In genomic region chr11:130122141-130122575, GRCh38 we compare ENCODE assay signal across 13 cellular contexts. TPM values are rescaled to one million over a fixed set of nuclear protein-coding genes. Genes with fewer than 3 reads are reported as not detected.
DNase-seq lines count a peak whose midpoint lies in the region; ATAC-seq, FAIRE-seq and TF ChIP-seq lines count a peak whose summit lies in the region.
"Had no signal": no experiment of that assay in that cellular context is flagged by ENCODE, and none has a peak within 500 bp of the region (broad histone marks: within the 10 kb centered on the region; RNA-seq: fewer than 3 reads in every experiment).

No MANE protein-coding gene starts in this region.

- dilution Hi-C loops in endothelial cell of umbilical vein (cut with MboI; ENCODE audit: extremely low pct_ligation_motif_present, low sequenced_read_pairs), result no loop called here

- H3K4me3 ChIP-seq in endothelial cell of umbilical vein (replicated peaks in 1 of 3; ENCODE audit: insufficient read depth in 1 of 3, low read depth in 1 of 3, low read length in 3 of 3), result peak overlapping the region in 1 of 3 experiments; percentile 6
- H3K4me3 ChIP-seq: thyroid gland had no signal

- no peaks in the 10 kb centered on the region for H3K9me1 ChIP-seq in endothelial cell of umbilical vein (replicated peaks; ENCODE audit: control insufficient read depth, extremely low read depth, insufficient read depth, low read length)

- no TSS peak for BruUV-seq in endothelial cell of umbilical vein (replicated peaks; lab: Mats Ljungman, UMichigan)

- H3K9ac ChIP-seq in endothelial cell of umbilical vein (replicated peaks; ENCODE audit: extremely low read depth, insufficient read depth, low read length), result peak overlapping the region; percentile 45

- intact Hi-C loops in endothelial cell of umbilical vein (cut with micrococcal nuclease), result loop anchor here (1.0 kb wide), 3 partner anchors 53 to 119 kb away; partner anchors contain the start of gene APLP2

- H3K9me3 Mint-ChIP-seq in T-cell, result no peaks in the 10 kb centered on the region

- H3K4me3 Mint-ChIP-seq in T-cell, result peak overlapping the region in 2 of 3 donors; percentile 13 to 53

- DNase-seq in NOMO-1 treated with DMSO at 0.1 percent for 48 hours (lab: John Stamatoyannopoulos, UW; ENCODE audit: unreplicated experiment), result peak; percentile 23
- no peak for DNase-seq in NOMO-1 treated with dmso at 0.1 percent for 144 hours (lab: John Stamatoyannopoulos, UW; ENCODE audit: unreplicated experiment)
- peak in 1 of 34 experiments; percentile 20 for DNase-seq in T-cell
- peak; percentile 81 for DNase-seq in endothelial cell of umbilical vein (ENCODE audit: low read depth, low spot score)
- DNase-seq in stimulated activated CD4-positive, alpha-beta T cell treated with anti-CD3 and anti-CD28 coated beads, Interleukin-2, amount 100 ng/mL, for 48 hours, result peak; percentile 10 to 25
- no peak for DNase-seq in HCEC 1CT
- no peak for DNase-seq in NCI-H524 treated with DMSO at 0.1 percent for 48 hours (lab: John Stamatoyannopoulos, UW)
- DNase-seq: DMS79, NCI-H1930, thyroid gland had no signal

- POLR2A ChIA-PET in T-cell (lab: Charles Lee), result interaction anchor here in 1 of 2 donors (0.5 kb wide), 1 partner anchor 124 kb away, joined by 5 read pairs; no protein-coding TSS in a partner anchor
- POLR2A ChIA-PET in endothelial cell of umbilical vein (lab: Charles Lee), result interaction anchor here (0.7 to 3.3 kb wide), 5 partner anchors 27 to 167 kb away, joined by 3 to 11 read pairs (median 3); partner anchors contain the start of genes APLP2 and PRDM10

- peaks cover 31% of the 10 kb centered on the region for H3K36me3 Mint-ChIP-seq in T-cell

- CTCF ChIA-PET in T-cell (lab: Charles Lee) (interaction anchor here in 1 of 2 donors (0.7 kb wide), 1 partner anchor 10 kb away, joined by 3 read pairs; no protein-coding TSS in a partner anchor), endothelial cell of umbilical vein (lab: Charles Lee) (interaction anchor here (0.6 to 2.4 kb wide), 13 partner anchors 10 to 199 kb away, joined by 3 to 34 read pairs (median 4); partner anchors contain the start of gene PRDM10)

- peak overlapping the region in 1 of 2 donors; percentile 84 for H3K27ac Mint-ChIP-seq in T-cell

- H3K4me2 ChIP-seq in endothelial cell of umbilical vein (ENCODE audit: insufficient read depth, low read length), result peak overlapping the region; percentile 68

- H3K27ac ChIP-seq in endothelial cell of umbilical vein (ENCODE audit: insufficient read depth, low read depth, low read length), result peak overlapping the region; percentile 84
- H3K27ac ChIP-seq: 22Rv1 had no signal

- no peak for TF ChIP-seq CTCF in endothelial cell of umbilical vein (IDR thresholded peaks at IDR 0.05; ENCODE audit: extremely low read depth in 1 of 2, insufficient read depth in 1 of 2, low read depth in 1 of 2, low read length in 2 of 2)

- no peaks in the 10 kb centered on the region for H3K27me3 ChIP-seq in endothelial cell of umbilical vein (ENCODE audit: control insufficient read depth in 2 of 2, insufficient read depth in 2 of 2, low read length in 2 of 2)
- H3K27me3 ChIP-seq: thyroid gland had no signal

- H3K79me2 ChIP-seq in endothelial cell of umbilical vein (ENCODE audit: control insufficient read depth, insufficient read depth, low read length), result peaks cover 61% of the 10 kb centered on the region

- H3K9me3 ChIP-seq in endothelial cell of umbilical vein (replicated peaks; ENCODE audit: control insufficient read depth, insufficient read depth, low read length), result no peaks in the 10 kb centered on the region
- H3K9me3 ChIP-seq: thyroid gland had no signal

- no peaks in the 10 kb centered on the region for H4K20me1 ChIP-seq in endothelial cell of umbilical vein (replicated peaks; ENCODE audit: control insufficient read depth, extremely low read depth, insufficient read depth, low read length)

- H3K4me1 Mint-ChIP-seq in T-cell, result peaks cover 41 to 53% (median 45%) of the 10 kb centered on the region in 3 donors

- H3K4me1 ChIP-seq in endothelial cell of umbilical vein (ENCODE audit: control insufficient read depth, extremely low read depth, insufficient read depth, low read length), result peaks cover 66% of the 10 kb centered on the region

- no peaks in the 10 kb centered on the region for H3K27me3 Mint-ChIP-seq in T-cell

- ATAC-seq in T-cell (replicated peaks in 1 of 4), result no peak
- no peak for ATAC-seq in HG03097 (IDR thresholded peaks at IDR 0.05; ENCODE audit: low FRiP score, unreplicated experiment)

- no peak overlapping the region for H2AFZ ChIP-seq in endothelial cell of umbilical vein (ENCODE audit: low read depth, low read length)

- no peak for TF ChIP-seq POLR2A in endothelial cell of umbilical vein (IDR thresholded peaks at IDR 0.05; ENCODE audit: low read depth, low read length)

- peaks cover 12 to 17% of the 10 kb centered on the region in 2 experiments for H3K36me3 ChIP-seq in endothelial cell of umbilical vein (ENCODE audit: control insufficient read depth in 2 of 2, extremely low read depth in 1 of 2, insufficient read depth in 2 of 2, low read length in 2 of 2)

- peak; percentile 91 for FAIRE-seq in endothelial cell of umbilical vein (lab: Jason Lieb, UNC)

TF ChIP-seq in endothelial cell of umbilical vein, 7 proteins besides CTCF, POLR2A, EP300 and RAD21:
- TF ChIP-seq POLR2AphosphoS5 (IDR thresholded peaks at IDR 0.05; ENCODE audit: insufficient read depth, low read depth, low read length) (peak; percentile 52), JUN (IDR thresholded peaks at IDR 0.05; ENCODE audit: borderline replicate concordance, insufficient read depth, insufficient read length, low read depth) (peak; percentile 62), GATA2 (IDR thresholded peaks at IDR 0.05; ENCODE audit: insufficient read depth, insufficient read length, low read depth, low read length) (peak; percentile 84), EZH2 (IDR thresholded peaks at IDR 0.05; ENCODE audit: borderline replicate concordance, low read depth, low read length, severe bottlenecking) (no peak), FOS (IDR thresholded peaks at IDR 0.05; ENCODE audit: borderline replicate concordance, insufficient read depth, low read length) (peak; percentile 78), MYC (IDR thresholded peaks at IDR 0.05; ENCODE audit: low read depth, low read length) (no peak)
- TF ChIP-seq, protein P1, sequence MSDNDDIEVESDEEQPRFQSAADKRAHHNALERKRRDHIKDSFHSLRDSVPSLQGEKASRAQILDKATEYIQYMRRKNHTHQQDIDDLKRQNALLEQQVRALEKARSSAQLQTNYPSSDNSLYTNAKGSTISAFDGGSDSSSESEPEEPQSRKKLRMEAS (IDR thresholded peaks at IDR 0.05; ENCODE audit: insufficient read depth, insufficient read length), result no peak
TF ChIP-seq in endothelial cell of umbilical vein: peak in this region for 4.

RNA-seq across cellular contexts. Expression of gene ST14, which starts 37.4 kb away (rescaled TPM):
- total RNA-seq in T-cell (1 to 10 TPM in 2 of 5 donors, under 1 TPM in 3; 0.49 to 1.5 (median 0.82) TPM), endothelial cell of umbilical vein (not detected in 2 replicates)
- polyA plus RNA-seq in endothelial cell of umbilical vein, result 0.08 TPM in 2 replicates
- polyA plus RNA-seq in endothelial cell of umbilical vein (2011; cell fraction: cytosol; rRNA removed), result 0.03 and 0.07 TPM in 2 replicates
- polyA plus RNA-seq in endothelial cell of umbilical vein (2011; cell fraction: nucleus; rRNA removed), result not detected in 2 replicates
- not detected in 2 replicates for polyA plus RNA-seq in endothelial cell of umbilical vein (2012)
- polyA minus RNA-seq in endothelial cell of umbilical vein, result not detected in 2 replicates
- polyA minus RNA-seq in endothelial cell of umbilical vein (2011; cell fraction: cytosol; rRNA and poly(A)+ RNA removed), result 1.4 TPM
- not detected in 2 replicates for polyA minus RNA-seq in endothelial cell of umbilical vein (2011; cell fraction: nucleus; rRNA and poly(A)+ RNA removed)
- polyA plus RNA-seq: neural cell had no signal

RNA-seq across cellular contexts. Expression of gene APLP2, which starts 52.5 kb away (rescaled TPM):
- total RNA-seq in T-cell, result 10 to 100 TPM; 36.4 to 61.9 (median 51.0) TPM
- total RNA-seq in endothelial cell of umbilical vein, result 503 and 543 TPM in 2 replicates
- 433 and 493 TPM in 2 replicates for polyA plus RNA-seq in endothelial cell of umbilical vein
- 441 and 461 TPM in 2 replicates for polyA plus RNA-seq in endothelial cell of umbilical vein (2011; cell fraction: cytosol; rRNA removed)
- 379 and 479 TPM in 2 replicates for polyA plus RNA-seq in endothelial cell of umbilical vein (2011; cell fraction: nucleus; rRNA removed)
- 1,126 and 1,231 TPM in 2 replicates for polyA plus RNA-seq in endothelial cell of umbilical vein (2012)
- polyA minus RNA-seq in endothelial cell of umbilical vein, result 350 and 416 TPM in 2 replicates
- 23.5 TPM for polyA minus RNA-seq in endothelial cell of umbilical vein (2011; cell fraction: cytosol; rRNA and poly(A)+ RNA removed)
- 122 and 144 TPM in 2 replicates for polyA minus RNA-seq in endothelial cell of umbilical vein (2011; cell fraction: nucleus; rRNA and poly(A)+ RNA removed)

Comparison
In these comparisons a context has a peak if more than half of its experiments do, and no peak if none do; other contexts are left out.
1. DNase-seq: peak in NOMO-1 treated with DMSO at 0.1 percent for 48 hours (single experiment), endothelial cell of umbilical vein (single experiment) and stimulated activated CD4-positive, alpha-beta T cell treated with anti-CD3 and anti-CD28 coated beads, Interleukin-2, amount 100 ng/mL, for 48 hours (2 of 2); none in NOMO-1 treated with dmso at 0.1 percent for 144 hours (single experiment), HCEC 1CT (single experiment) and NCI-H524 treated with DMSO at 0.1 percent for 48 hours (single experiment).